ENCODE assay signal across 2 cellular contexts in genomic region chr9:109861499-109861898, GRCh38.
TF ChIP-seq lines count a peak whose summit lies in the region.

No MANE protein-coding gene starts in this region.

TF ChIP-seq in liver, 16 proteins besides CTCF, POLR2A, EP300 and RAD21 (continued from another document):
- TF ChIP-seq GABPA (IDR thresholded peaks at IDR 0.05 in 1 of 2, conservative IDR thresholded peaks at IDR 0.05 in 1 of 2) (no peak), FOXA1 (IDR thresholded peaks at IDR 0.05) (no peak), TAF1 (conservative IDR thresholded peaks at IDR 0.05) (no peak), FOXA2 (IDR thresholded peaks at IDR 0.05) (no peak), HNF4A (conservative IDR thresholded peaks at IDR 0.05) (no peak), REST (IDR thresholded peaks at IDR 0.05) (peak; percentile 83), ZBTB33 (IDR thresholded peaks at IDR 0.05) (no peak), SP1 (IDR thresholded peaks at IDR 0.05) (no peak), EGR1 (IDR thresholded peaks at IDR 0.05; ENCODE audit: low read depth in 2 of 2) (no peak), YY1 (IDR thresholded peaks at IDR 0.05) (no peak), RXRA (IDR thresholded peaks at IDR 0.05) (peak in 1 of 2 donors; percentile 25)
TF ChIP-seq in liver: peak in this region for 2.

TF ChIP-seq in HepG2, 621 proteins besides CTCF, POLR2A, EP300 and RAD21:
- TF ChIP-seq ZBTB26 (CRISPR knock-in tag; IDR thresholded peaks at IDR 0.05; ENCODE audit: borderline replicate concordance) (no peak), GPN1 (CRISPR knock-in tag; IDR thresholded peaks at IDR 0.05; ENCODE audit: borderline replicate concordance) (no peak), ZNF333 (CRISPR knock-in tag; IDR thresholded peaks at IDR 0.05; ENCODE audit: borderline replicate concordance) (no peak), ZFP90 (CRISPR knock-in tag; IDR thresholded peaks at IDR 0.05; ENCODE audit: borderline replicate concordance) (no peak)
